Comparison of ENCODE assay signal across 13 cellular contexts in the genomic region with DNA sequence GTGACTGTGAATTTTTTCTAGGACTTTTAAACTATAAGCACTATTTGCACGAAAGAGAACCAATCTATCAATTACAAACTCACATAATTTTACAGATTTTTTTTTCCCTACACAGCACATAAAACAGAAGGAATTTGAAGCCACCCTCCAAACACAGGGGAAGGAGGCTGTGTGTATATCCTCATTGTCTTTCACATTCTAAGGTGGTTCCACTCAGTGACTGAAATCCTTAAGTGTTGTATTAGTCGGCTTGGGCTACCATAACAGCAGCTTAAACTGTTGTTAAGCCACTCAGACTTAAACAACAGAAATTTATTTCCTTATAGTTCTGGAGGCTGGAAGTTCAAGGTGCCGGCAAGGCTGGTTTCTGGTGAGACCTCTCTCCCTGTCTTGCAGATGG. TPM values are rescaled to one million over a fixed set of nuclear protein-coding genes. Genes with fewer than 3 reads are reported as not detected.
"Had no signal": no experiment of that assay in that cellular context is flagged by ENCODE, and none has a peak within 500 bp of the region (broad histone marks: within the 10 kb centered on the region; RNA-seq: fewer than 3 reads in every experiment).

No MANE protein-coding gene starts in this region.

RNA-seq across cellular contexts. Expression of a gene that starts 12.0 kb away (rescaled TPM):
- total RNA-seq: activated naive CD8-positive, alpha-beta T cell treated with anti-CD3 and anti-CD28 coated beads for 36 hours; aorta; body of pancreas; cardiac muscle cell; left ventricle myocardium superior; mucosa of gallbladder; pancreas; prostate gland; smooth muscle cell; tibial nerve; ureter had no signal
- polyA plus RNA-seq: aorta, esophagus, keratinocyte, pancreas, smooth muscle cell had no signal
